Comparison of ENCODE assay signal across 1 cellular context in genomic region chr7:127983804-127984332, GRCh38.
TF ChIP-seq lines count a peak whose summit lies in the region.

No MANE protein-coding gene starts in this region.

TF ChIP-seq in K562, 482 proteins besides CTCF, POLR2A, EP300 and RAD21 (continued from another document):
- TF ChIP-seq ZBTB40 (IDR thresholded peaks at IDR 0.05) (no peak), ZBTB40 (CRISPR knock-in tag; IDR thresholded peaks at IDR 0.05) (no peak), SOX6 (IDR thresholded peaks at IDR 0.05) (peak; percentile 32; the same call in 1 of the 2 replicates), BCL6 (CRISPR knock-in tag; IDR thresholded peaks at IDR 0.05) (no peak), KLF16 (IDR thresholded peaks at IDR 0.05) (no peak), CEBPB (tag; IDR thresholded peaks at IDR 0.05) (no peak), TFAP4 (CRISPR knock-in tag; IDR thresholded peaks at IDR 0.05; ENCODE audit: borderline replicate concordance) (no peak), KAT2B (IDR thresholded peaks at IDR 0.05; ENCODE audit: low read depth, low read length) (no peak), SMC3 (conservative IDR thresholded peaks at IDR 0.05; ENCODE audit: insufficient read depth, low read depth, low read length) (no peak), PCBP1 (IDR thresholded peaks at IDR 0.05; ENCODE audit: low read depth, low read length, poor library complexity, severe bottlenecking) (no peak), ZNF146 (CRISPR knock-in tag; IDR thresholded peaks at IDR 0.05; ENCODE audit: unreplicated experiment) (no peak), SMAD1 (IDR thresholded peaks at IDR 0.05; ENCODE audit: low read depth, low read length, partially characterized antibody) (no peak), CHD1 (IDR thresholded peaks at IDR 0.05; ENCODE audit: low read length) (no peak), LEF1 (IDR thresholded peaks at IDR 0.05) (0 out of 2 replicates have a peak, but pooled peaks have one; percentile 23), SMARCA4 (IDR thresholded peaks at IDR 0.05) (peak; percentile 92), BRD9 (IDR thresholded peaks at IDR 0.05; ENCODE audit: low read depth, partially characterized antibody) (peak; percentile 46), HLTF (IDR thresholded peaks at IDR 0.05) (no peak), ZNF561 (CRISPR knock-in tag; conservative IDR thresholded peaks at IDR 0.05) (no peak), PPARD (CRISPR knock-in tag; IDR thresholded peaks at IDR 0.05) (no peak), MAFG (tag; conservative IDR thresholded peaks at IDR 0.05) (0 out of 2 replicates have a peak, but pooled peaks have one; percentile 10), DPF2 (IDR thresholded peaks at IDR 0.05) (peak; percentile 95), RNF2 (IDR thresholded peaks at IDR 0.05) (no peak), HDAC2 (IDR thresholded peaks at IDR 0.05) (peak; percentile 72; the same call in 1 of the 2 replicates)
TF ChIP-seq in K562: peak in this region for 60.
